ENCODE assay signal across 9 cellular contexts in genomic region chr2:72136933-72137497, GRCh38. TPM values are rescaled to one million over a fixed set of nuclear protein-coding genes. Genes with fewer than 3 reads are reported as not detected.
A peak's percentile ranks its signal among the peaks of the same experiment; 100 is the strongest.
DNase-seq lines count a peak whose midpoint lies in the region; ATAC-seq, FAIRE-seq and TF ChIP-seq lines count a peak whose summit lies in the region.
"Had no signal": no experiment of that assay in that cellular context is flagged by ENCODE, and none has a peak within 500 bp of the region (broad histone marks: within the 10 kb centered on the region; RNA-seq: fewer than 3 reads in every experiment).

No MANE protein-coding gene starts in this region.

- TF ChIP-seq CTCF in PC-9 (conservative IDR thresholded peaks at IDR 0.05): no peak

- intact Hi-C loops in PC-9 (cut with micrococcal nuclease; ENCODE audit: unreplicated experiment): loop anchor here (5.0 kb wide), 4 partner anchors 140 to 530 kb away; no protein-coding TSS in a partner anchor

- DNase-seq in activated naive CD4-positive, alpha-beta T cell treated with anti-CD3 and anti-CD28 coated beads, Interleukin-2, amount 10 ng/mL, durations not matched to agents 7 days and 5 days: peak; percentile 1
- no peak for DNase-seq in activated naive CD4-positive, alpha-beta T cell treated with Interleukin-2 at 50 U/mL for 16 hours
- DNase-seq in PC-9 (no peak), urothelium cell line (ENCODE audit: low spot score) (no peak), midbrain (lab: John Stamatoyannopoulos, UW) (no peak), RPMI8226 (no peak)

- no peak overlapping the region for H3K4me3 Mint-ChIP-seq in activated naive CD4-positive, alpha-beta T cell treated with anti-CD3 and anti-CD28 coated beads, Interleukin-2, amount 10 ng/mL, durations not matched to agents 7 days and 5 days

- no peaks in the 10 kb centered on the region for H3K9me3 ChIP-seq in PC-9 (ENCODE audit: insufficient read depth, low read depth)

- no peaks in the 10 kb centered on the region for H3K36me3 ChIP-seq in PC-9 (ENCODE audit: low read depth)

- no peak overlapping the region for H3K27ac ChIP-seq in PC-9

- FAIRE-seq in urothelium cell line (lab: Jason Lieb, UNC): peak; percentile 56
- FAIRE-seq: TTC549 had no signal

- H3K27me3 Mint-ChIP-seq in activated naive CD4-positive, alpha-beta T cell treated with anti-CD3 and anti-CD28 coated beads, Interleukin-2, amount 10 ng/mL, durations not matched to agents 7 days and 5 days: peaks cover 16% of the 10 kb centered on the region

- H3K4me2 ChIP-seq in PC-9: peak overlapping the region; percentile 75

- no TSS peak for BruUV-seq in PC-9 (replicated peaks; lab: Mats Ljungman, UMichigan)

- no peak overlapping the region for H3K27ac Mint-ChIP-seq in activated naive CD4-positive, alpha-beta T cell treated with anti-CD3 and anti-CD28 coated beads, Interleukin-2, amount 10 ng/mL, durations not matched to agents 7 days and 5 days

- CTCF ChIA-PET in activated naive CD4-positive, alpha-beta T cell treated with anti-CD3 and anti-CD28 coated beads, Interleukin-2, amount 10 ng/mL, durations not matched to agents 7 days and 5 days (lab: Charles Lee): interaction anchor here (0.8 to 1.3 kb wide), 3 partner anchors 16 to 588 kb away, joined by 3 to 5 read pairs (median 4); no protein-coding TSS in a partner anchor
- CTCF ChIA-PET in PC-9 (lab: Charles Lee): interaction anchor here (0.6 to 1.5 kb wide), 2 partner anchors 22 to 1040 kb away, joined by 5 to 18 read pairs; no protein-coding TSS in a partner anchor

- no peak overlapping the region for H2AFZ ChIP-seq in PC-9

- ATAC-seq in HG02840 (IDR thresholded peaks at IDR 0.05; ENCODE audit: low FRiP score, unreplicated experiment): peak; percentile 10
- ATAC-seq in HG03469 (IDR thresholded peaks at IDR 0.05; ENCODE audit: unreplicated experiment): no peak

- no peaks in the 10 kb centered on the region; the same call in 1 of the 2 replicates for H4K20me1 ChIP-seq in PC-9 (ENCODE audit: insufficient read depth)

- no peaks in the 10 kb centered on the region for H3K9me2 ChIP-seq in PC-9 (ENCODE audit: insufficient read depth)

- POLR2A ChIA-PET in PC-9 (lab: Charles Lee; ENCODE audit: unreplicated experiment): no interaction called here

- peaks cover 25% of the 10 kb centered on the region for H3F3A ChIP-seq in PC-9 (ENCODE audit: insufficient read depth, low read depth)

- no peaks in the 10 kb centered on the region for H3K4me1 Mint-ChIP-seq in activated naive CD4-positive, alpha-beta T cell treated with anti-CD3 and anti-CD28 coated beads, Interleukin-2, amount 10 ng/mL, durations not matched to agents 7 days and 5 days

- no peaks in the 10 kb centered on the region for H3K9me3 Mint-ChIP-seq in activated naive CD4-positive, alpha-beta T cell treated with anti-CD3 and anti-CD28 coated beads, Interleukin-2, amount 10 ng/mL, durations not matched to agents 7 days and 5 days

- H3K4me1 ChIP-seq in PC-9 (replicated peaks; ENCODE audit: insufficient read depth): peaks cover 34% of the 10 kb centered on the region

- H3K27me3 ChIP-seq in PC-9 (ENCODE audit: insufficient read depth, low read depth): no peaks in the 10 kb centered on the region

- no peaks in the 10 kb centered on the region for H3K79me2 ChIP-seq in PC-9 (ENCODE audit: low read depth)

- no peak overlapping the region for H3K4me3 ChIP-seq in PC-9

- no peaks in the 10 kb centered on the region for H3K36me3 Mint-ChIP-seq in activated naive CD4-positive, alpha-beta T cell treated with anti-CD3 and anti-CD28 coated beads, Interleukin-2, amount 10 ng/mL, durations not matched to agents 7 days and 5 days

RNA-seq across cellular contexts. Expression of gene CYP26B1, which starts 10.6 kb away (rescaled TPM):
- 0.55 and 1.3 TPM in 2 replicates for total RNA-seq in PC-9 (2021)
